ENCODE assay signal across 20 cellular contexts in genomic region chr17:70136131-70136530, GRCh38. TPM values are rescaled to one million over a fixed set of nuclear protein-coding genes. Genes with fewer than 3 reads are reported as not detected.
DNase-seq lines count a peak whose midpoint lies in the region; ATAC-seq and TF ChIP-seq lines count a peak whose summit lies in the region.
"Had no signal": no experiment of that assay in that cellular context is flagged by ENCODE, and none has a peak within 500 bp of the region (broad histone marks: within the 10 kb centered on the region; RNA-seq: fewer than 3 reads in every experiment).

No MANE protein-coding gene starts in this region.

- no peaks in the 10 kb centered on the region for H3K79me2 ChIP-seq in PC-3 (ENCODE audit: low read length)

- CTCF ChIA-PET in PC-3 (lab: Charles Lee) = interaction anchor here (0.6 to 0.7 kb wide), 2 partner anchors 13 to 596 kb away, joined by 3 to 4 read pairs; no protein-coding TSS in a partner anchor

- H3K4me1 ChIP-seq in BLaER1 (peaks cover 68% of the 10 kb centered on the region), PC-3 (ENCODE audit: insufficient read depth, low read length) (peaks cover 16% of the 10 kb centered on the region), gastroesophageal sphincter (peaks cover 10 to 44% (median 15%) of the 10 kb centered on the region in 3 donors)

- H3K9ac ChIP-seq in BLaER1 (no peak overlapping the region), PC-3 (ENCODE audit: low read length) (no peak overlapping the region)

- ATAC-seq in PC-3 (peak; percentile 37), gastroesophageal sphincter (no peak), HG03139 (IDR thresholded peaks at IDR 0.05; ENCODE audit: unreplicated experiment) (no peak), HG03039 (IDR thresholded peaks at IDR 0.05; ENCODE audit: unreplicated experiment) (no peak)
- ATAC-seq: HepG2 had no signal

- peaks cover 22% of the 10 kb centered on the region for H3K9me3 ChIP-seq in BLaER1
- H3K9me3 ChIP-seq in PC-3 (ENCODE audit: low read length) = no peaks in the 10 kb centered on the region
- H3K9me3 ChIP-seq in gastroesophageal sphincter = no peaks in the 10 kb centered on the region

- H4K20me1 ChIP-seq in BLaER1 (no peaks in the 10 kb centered on the region), PC-3 (ENCODE audit: low read length) (no peaks in the 10 kb centered on the region)

- H3K4me3 ChIP-seq in BLaER1 = no peak overlapping the region
- no peak overlapping the region for H3K4me3 ChIP-seq in PC-3 (ENCODE audit: low read length)
- H3K4me3 ChIP-seq in gastroesophageal sphincter = no peak overlapping the region

- DNase-seq in PC-3 (peak; percentile 17), renal cortical epithelial cell (ENCODE audit: low read depth) (peak; percentile 32), GM19240 (ENCODE audit: insufficient read length, low spot score) (no peak)
- DNase-seq: Calu3; CD4-positive, CD25-positive, alpha-beta regulatory T cell; DND-41; GF-D8; HFFc6; MM.1S; NCI-H1105; NCI-H1694 treated with DMSO at 0.1 percent for 48 hours; NCI-H446 treated with DMSO at 0.1 percent for 48 hours; NCI-H748 treated with DMSO at 0.1 percent for 48 hours; SHP77 treated with DMSO at 0.1 percent for 48 hours had no signal

- POLR2A ChIA-PET in PC-3 (lab: Charles Lee; ENCODE audit: unreplicated experiment) = interaction anchor here (0.6 kb wide), 2 partner anchors 135 to 169 kb away, joined by 3 to 4 read pairs; no protein-coding TSS in a partner anchor

- no peak for TF ChIP-seq POLR2A in gastroesophageal sphincter (IDR thresholded peaks at IDR 0.05)

- no peak for TF ChIP-seq CTCF in PC-3 (conservative IDR thresholded peaks at IDR 0.05; ENCODE audit: low read depth, low read length)
- no peak for TF ChIP-seq CTCF in gastroesophageal sphincter (IDR thresholded peaks at IDR 0.05)

- BruUV-seq in PC-3 (replicated peaks; lab: Mats Ljungman, UMichigan) = no TSS peak

- TF ChIP-seq EP300 in gastroesophageal sphincter (IDR thresholded peaks at IDR 0.05) = no peak

- no peaks in the 10 kb centered on the region for H3K9me2 ChIP-seq in PC-3 (replicated peaks; ENCODE audit: low read length)

- H3K36me3 ChIP-seq in BLaER1 = peaks cover 21% of the 10 kb centered on the region
- H3K36me3 ChIP-seq in PC-3 (ENCODE audit: low read depth, low read length) = no peaks in the 10 kb centered on the region
- H3K36me3 ChIP-seq in gastroesophageal sphincter = no peaks in the 10 kb centered on the region

- H3K4me2 ChIP-seq in BLaER1 (peak overlapping the region; percentile 88), PC-3 (ENCODE audit: low read length) (no peak overlapping the region)

- 44 to 86% methylated on average over 4 to 5 of the region's 5 CpGs for WGBS in gastroesophageal sphincter (ENCODE audit: low coverage in 1 of 2), 2 donors

- no peaks in the 10 kb centered on the region for H3F3A ChIP-seq in PC-3 (ENCODE audit: low read length, unreplicated experiment)

- H3K27me3 ChIP-seq in BLaER1 (no peaks in the 10 kb centered on the region), PC-3 (ENCODE audit: low read length) (no peaks in the 10 kb centered on the region), gastroesophageal sphincter (no peaks in the 10 kb centered on the region)

- H2AFZ ChIP-seq in PC-3 (ENCODE audit: low read length) = no peak overlapping the region

- H3K27ac ChIP-seq in BLaER1 = peak overlapping the region; percentile 71; the same call in 1 of the 2 replicates
- no peak overlapping the region for H3K27ac ChIP-seq in PC-3 (ENCODE audit: low read length)
- peak overlapping the region; percentile 25 to 99 (median 87) for H3K27ac ChIP-seq in gastroesophageal sphincter

- intact Hi-C loops in PC-3 (cut with micrococcal nuclease) = loop anchor here (2.0 to 5.0 kb wide), 4 partner anchors 109 to 374 kb away; no protein-coding TSS in a partner anchor

RNA-seq across cellular contexts. Expression of gene KCNJ2, which starts 33.2 kb away (rescaled TPM):
- total RNA-seq in PC-3 (2014; rRNA removed) (0.36 TPM in 1 of 2 replicates, not detected in the other), gastroesophageal sphincter (10 to 100 TPM in 1 of 4 donors, 1 to 10 TPM in 3; 2.8 to 11.3 (median 4.9) TPM), renal cortical epithelial cell (0.55 and 1.2 TPM in 2 replicates)
- total RNA-seq: A673, Calu3, HepG2 had no signal
